ENCODE assay signal across 2 cellular contexts in the genomic region with DNA sequence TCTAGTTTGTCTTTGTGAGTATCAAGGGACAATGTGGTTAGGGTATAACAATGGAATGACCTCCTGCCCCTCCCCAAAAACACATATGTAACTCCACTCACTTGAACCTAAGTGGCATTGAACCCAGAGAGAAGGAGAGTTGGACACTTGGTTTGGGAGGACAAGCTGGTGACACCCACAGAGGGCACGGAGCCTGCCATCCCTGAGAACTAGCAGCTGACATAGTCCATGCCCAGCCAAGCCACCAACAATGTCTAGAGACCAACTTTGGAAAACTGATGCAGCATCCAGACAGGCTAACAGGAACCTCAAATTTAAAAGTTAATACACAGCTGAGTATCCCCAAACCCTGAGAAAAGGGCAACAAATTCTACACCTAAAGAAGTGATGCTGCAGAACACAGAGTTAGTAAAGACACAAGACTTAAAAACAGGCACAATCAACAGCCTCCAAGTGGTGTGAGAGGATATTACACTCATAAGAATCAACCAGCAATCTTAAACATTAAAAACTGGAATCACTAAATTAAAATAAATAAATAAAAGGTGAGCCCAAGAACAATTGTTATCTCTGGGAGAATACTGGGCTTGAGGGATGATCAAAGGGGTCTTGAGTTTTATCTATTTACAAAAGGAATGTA.
TF ChIP-seq lines count a peak whose summit lies in the region.

No MANE protein-coding gene starts in this region.

TF ChIP-seq in liver, 16 proteins besides CTCF, POLR2A, EP300 and RAD21:
- no peak for TF ChIP-seq HNF4G (IDR thresholded peaks at IDR 0.05)
- TF ChIP-seq RXRA (IDR thresholded peaks at IDR 0.05): no peak
- no peak for TF ChIP-seq NR2F2 (IDR thresholded peaks at IDR 0.05)

TF ChIP-seq in HepG2, 621 proteins besides CTCF, POLR2A, EP300 and RAD21:
- no peak for TF ChIP-seq PCBP1 (IDR thresholded peaks at IDR 0.05; ENCODE audit: borderline replicate concordance, low read depth, low read length)
- TF ChIP-seq, protein P1, sequence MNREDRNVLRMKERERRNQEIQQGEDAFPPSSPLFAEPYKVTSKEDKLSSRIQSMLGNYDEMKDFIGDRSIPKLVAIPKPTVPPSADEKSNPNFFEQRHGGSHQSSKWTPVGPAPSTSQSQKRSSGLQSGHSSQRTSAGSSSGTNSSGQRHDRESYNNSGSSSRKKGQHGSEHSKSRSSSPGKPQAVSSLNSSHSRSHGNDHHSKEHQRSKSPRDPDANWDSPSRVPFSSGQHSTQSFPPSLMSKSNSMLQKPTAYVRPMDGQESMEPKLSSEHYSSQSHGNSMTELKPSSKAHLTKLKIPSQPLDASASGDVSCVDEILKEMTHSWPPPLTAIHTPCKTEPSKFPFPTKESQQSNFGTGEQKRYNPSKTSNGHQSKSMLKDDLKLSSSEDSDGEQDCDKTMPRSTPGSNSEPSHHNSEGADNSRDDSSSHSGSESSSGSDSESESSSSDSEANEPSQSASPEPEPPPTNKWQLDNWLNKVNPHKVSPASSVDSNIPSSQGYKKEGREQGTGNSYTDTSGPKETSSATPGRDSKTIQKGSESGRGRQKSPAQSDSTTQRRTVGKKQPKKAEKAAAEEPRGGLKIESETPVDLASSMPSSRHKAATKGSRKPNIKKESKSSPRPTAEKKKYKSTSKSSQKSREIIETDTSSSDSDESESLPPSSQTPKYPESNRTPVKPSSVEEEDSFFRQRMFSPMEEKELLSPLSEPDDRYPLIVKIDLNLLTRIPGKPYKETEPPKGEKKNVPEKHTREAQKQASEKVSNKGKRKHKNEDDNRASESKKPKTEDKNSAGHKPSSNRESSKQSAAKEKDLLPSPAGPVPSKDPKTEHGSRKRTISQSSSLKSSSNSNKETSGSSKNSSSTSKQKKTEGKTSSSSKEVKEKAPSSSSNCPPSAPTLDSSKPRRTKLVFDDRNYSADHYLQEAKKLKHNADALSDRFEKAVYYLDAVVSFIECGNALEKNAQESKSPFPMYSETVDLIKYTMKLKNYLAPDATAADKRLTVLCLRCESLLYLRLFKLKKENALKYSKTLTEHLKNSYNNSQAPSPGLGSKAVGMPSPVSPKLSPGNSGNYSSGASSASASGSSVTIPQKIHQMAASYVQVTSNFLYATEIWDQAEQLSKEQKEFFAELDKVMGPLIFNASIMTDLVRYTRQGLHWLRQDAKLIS (CRISPR knock-in tag; IDR thresholded peaks at IDR 0.05): no peak
- no peak for TF ChIP-seq MATR3 (CRISPR knock-in tag; IDR thresholded peaks at IDR 0.05)
- TF ChIP-seq ZHX1 (CRISPR knock-in tag; IDR thresholded peaks at IDR 0.05; ENCODE audit: low read depth): no peak
- TF ChIP-seq ZNF629 (CRISPR knock-in tag; conservative IDR thresholded peaks at IDR 0.05): no peak
- no peak for TF ChIP-seq SMAD9 (CRISPR knock-in tag; IDR thresholded peaks at IDR 0.05)
- TF ChIP-seq ZBTB4 (CRISPR knock-in tag; IDR thresholded peaks at IDR 0.05; ENCODE audit: borderline replicate concordance): no peak
- TF ChIP-seq KIAA2018 (CRISPR knock-in tag; IDR thresholded peaks at IDR 0.05; ENCODE audit: borderline replicate concordance): no peak
- no peak for TF ChIP-seq SRSF4 (IDR thresholded peaks at IDR 0.05; ENCODE audit: low read depth, low read length, poor library complexity, severe bottlenecking)
- TF ChIP-seq HOXA7 (CRISPR knock-in tag; IDR thresholded peaks at IDR 0.05): no peak
- TF ChIP-seq HNRNPH1 (optimal IDR thresholded peaks at IDR 0.05; ENCODE audit: low read depth, low read length): no peak
- TF ChIP-seq, protein P2, sequence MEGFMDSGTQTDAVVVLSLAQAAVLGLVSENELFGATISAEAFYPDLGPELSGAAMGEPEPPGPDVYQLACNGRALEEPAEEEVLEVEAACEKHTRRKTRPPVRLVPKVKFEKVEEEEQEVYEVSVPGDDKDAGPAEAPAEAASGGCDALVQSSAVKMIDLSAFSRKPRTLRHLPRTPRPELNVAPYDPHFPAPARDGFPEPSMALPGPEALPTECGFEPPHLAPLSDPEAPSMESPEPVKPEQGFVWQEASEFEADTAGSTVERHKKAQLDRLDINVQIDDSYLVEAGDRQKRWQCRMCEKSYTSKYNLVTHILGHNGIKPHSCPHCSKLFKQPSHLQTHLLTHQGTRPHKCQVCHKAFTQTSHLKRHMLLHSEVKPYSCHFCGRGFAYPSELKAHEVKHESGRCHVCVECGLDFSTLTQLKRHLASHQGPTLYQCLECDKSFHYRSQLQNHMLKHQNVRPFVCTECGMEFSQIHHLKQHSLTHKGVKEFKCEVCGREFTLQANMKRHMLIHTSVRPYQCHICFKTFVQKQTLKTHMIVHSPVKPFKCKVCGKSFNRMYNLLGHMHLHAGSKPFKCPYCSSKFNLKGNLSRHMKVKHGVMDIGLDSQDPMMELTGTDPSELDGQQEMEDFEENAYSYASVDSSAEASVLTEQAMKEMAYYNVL (CRISPR knock-in tag; IDR thresholded peaks at IDR 0.05; ENCODE audit: borderline replicate concordance): no peak
- no peak for TF ChIP-seq ZNF549 (CRISPR knock-in tag; IDR thresholded peaks at IDR 0.05)
- no peak for TF ChIP-seq ZBTB7B (CRISPR knock-in tag; IDR thresholded peaks at IDR 0.05)
- TF ChIP-seq RAD51 (IDR thresholded peaks at IDR 0.05; ENCODE audit: borderline replicate concordance): no peak
- TF ChIP-seq NBN (conservative IDR thresholded peaks at IDR 0.05): no peak
- no peak for TF ChIP-seq ZNF790 (CRISPR knock-in tag; IDR thresholded peaks at IDR 0.05; ENCODE audit: borderline replicate concordance)
- TF ChIP-seq, protein P3, sequence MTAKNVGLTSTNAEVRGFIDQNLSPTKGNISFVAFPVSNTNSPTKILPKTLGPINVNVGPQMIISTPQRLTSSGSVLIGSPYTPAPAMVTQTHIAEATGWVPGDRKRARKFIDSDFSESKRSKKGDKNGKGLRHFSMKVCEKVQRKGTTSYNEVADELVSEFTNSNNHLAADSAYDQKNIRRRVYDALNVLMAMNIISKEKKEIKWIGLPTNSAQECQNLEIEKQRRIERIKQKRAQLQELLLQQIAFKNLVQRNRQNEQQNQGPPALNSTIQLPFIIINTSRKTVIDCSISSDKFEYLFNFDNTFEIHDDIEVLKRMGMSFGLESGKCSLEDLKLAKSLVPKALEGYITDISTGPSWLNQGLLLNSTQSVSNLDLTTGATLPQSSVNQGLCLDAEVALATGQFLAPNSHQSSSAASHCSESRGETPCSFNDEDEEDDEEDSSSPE (CRISPR knock-in tag; IDR thresholded peaks at IDR 0.05): no peak
